Comparison of ENCODE assay signal across 8 cellular contexts in the genomic region with DNA sequence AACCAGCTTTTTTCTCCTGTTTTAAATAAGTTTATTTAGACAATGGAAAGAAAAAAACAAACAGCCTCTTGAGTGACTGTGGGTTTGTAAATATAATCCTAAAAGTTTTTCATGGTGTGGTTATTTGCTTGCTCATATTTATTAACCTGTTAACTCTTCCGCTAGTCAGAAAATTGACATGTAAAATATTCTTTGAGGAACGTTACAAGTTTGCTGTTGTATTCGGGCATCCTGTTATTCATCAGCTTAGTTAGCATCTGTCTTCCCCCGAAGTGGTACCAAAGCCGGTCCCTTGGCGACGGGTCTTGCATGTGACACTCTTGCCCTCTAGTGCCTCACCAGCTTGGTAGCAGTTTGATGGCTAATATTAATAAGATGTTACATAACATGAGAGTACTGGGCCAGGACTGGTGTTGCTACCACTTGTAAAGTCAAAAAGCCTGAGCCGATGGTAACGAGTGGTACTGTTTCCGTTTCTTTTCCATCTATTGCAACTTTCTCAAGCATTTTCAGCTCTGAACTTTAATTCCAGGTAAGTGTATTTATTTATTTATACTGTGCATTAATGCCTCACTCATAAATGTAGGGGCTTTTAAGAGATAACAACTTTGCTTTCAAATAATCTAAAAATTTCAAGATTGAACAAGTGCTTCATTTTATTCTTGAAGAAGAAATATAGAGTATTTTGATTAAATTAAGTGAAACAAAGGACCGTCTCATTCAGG. TPM values are rescaled to one million over a fixed set of nuclear protein-coding genes. Genes with fewer than 3 reads are reported as not detected.
DNase-seq lines count a peak whose midpoint lies in the region; ATAC-seq and TF ChIP-seq lines count a peak whose summit lies in the region.

Gene NDST3 (plus strand): TSS at position 426 of the 725 bp plus-strand sequence. CDS start 19,425 bp downstream, outside the sequence.

- ATAC-seq in GM18502 (IDR thresholded peaks at IDR 0.05; ENCODE audit: poor library complexity, unreplicated experiment): peak; percentile 67
- ATAC-seq in HG03439 (IDR thresholded peaks at IDR 0.05; ENCODE audit: unreplicated experiment): peak; percentile 55
- ATAC-seq in gastrocnemius medialis: no peak

- DNase-seq in AML-193 (lab: John Stamatoyannopoulos, UW) (peak; percentile 79 to 91), NCI-H69 (lab: John Stamatoyannopoulos, UW) (peak; percentile 85), anterior cingulate cortex (lab: John Stamatoyannopoulos, UW) (peak in 56 of 58 donors; percentile 1 to 81 (median 50)), hippocampal formation (lab: John Stamatoyannopoulos, UW) (peak; percentile 61 to 90), gastrocnemius medialis (no peak), NCI-H128 (lab: John Stamatoyannopoulos, UW; ENCODE audit: unreplicated experiment) (no peak)

- in situ Hi-C loops in gastrocnemius medialis (cut with MboI; ENCODE audit: low sequenced_read_pairs in 4 of 4): no loop called here

- no peak within 1 kb of the TSS for H3K27ac ChIP-seq in gastrocnemius medialis

- peak within 1 kb of the TSS in 3 of 4 donors; percentile 33 to 44 (median 38) for H3K4me3 ChIP-seq in gastrocnemius medialis

- intact Hi-C loops in gastrocnemius medialis (cut with DNase I; ENCODE audit: low total_unique reads): no loop called here

- H3K36me3 ChIP-seq in gastrocnemius medialis: no peaks in the 10 kb centered on the region

- peaks cover 19 to 41% (median 20%) of the 10 kb centered on the region in 3 donors for H3K27me3 ChIP-seq in gastrocnemius medialis

- no peak for TF ChIP-seq CTCF in gastrocnemius medialis (IDR thresholded peaks at IDR 0.05 in 4 of 5, conservative IDR thresholded peaks at IDR 0.05 in 1 of 5)

- no peaks in the 10 kb centered on the region for H3K9me3 ChIP-seq in gastrocnemius medialis

- TF ChIP-seq POLR2A in gastrocnemius medialis (IDR thresholded peaks at IDR 0.05): no peak

- no peaks in the 10 kb centered on the region for H3K4me1 ChIP-seq in gastrocnemius medialis

RNA-seq across cellular contexts. Expression of gene NDST3, which starts in this region (rescaled TPM):
- under 1 TPM in 1 of 4 donors, not detected in 3; 0.13 TPM for total RNA-seq in gastrocnemius medialis

Comparison
In these comparisons a context has a peak if more than half of its experiments do, and no peak if none do; other contexts are left out.
1. DNase-seq: peak in AML-193 (2 of 2), NCI-H69 (single experiment), anterior cingulate cortex (56 of 58) and hippocampal formation (2 of 2); none in gastrocnemius medialis (0 of 2) and NCI-H128 (single experiment).
2. ATAC-seq: peak in GM18502 (single experiment) and HG03439 (single experiment); none in gastrocnemius medialis (0 of 2).